Comparison of ENCODE assay signal across 27 cellular contexts in the genomic region with DNA sequence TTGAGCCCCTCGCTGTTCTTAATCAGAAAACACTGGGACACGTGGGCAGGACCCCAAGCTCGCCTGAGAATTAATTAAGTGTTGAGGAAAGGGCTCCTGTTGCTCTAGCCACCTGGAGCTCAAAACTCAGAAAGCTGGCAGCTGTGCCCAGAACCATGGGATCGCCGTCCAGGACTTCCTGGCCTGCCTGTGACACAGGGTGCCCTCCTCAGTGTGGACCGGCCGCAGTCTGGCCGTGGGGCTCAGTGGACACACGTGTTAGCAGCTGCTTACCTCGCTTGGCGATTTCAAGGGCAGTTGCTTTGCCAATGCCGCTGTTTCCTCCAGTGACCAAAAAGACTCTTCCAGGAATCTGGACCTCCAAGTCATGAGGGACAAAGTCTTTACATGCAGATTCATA. TPM values are rescaled to one million over a fixed set of nuclear protein-coding genes. Genes with fewer than 3 reads are reported as not detected.
"Had no signal": no experiment of that assay in that cellular context is flagged by ENCODE, and none has a peak within 500 bp of the region (broad histone marks: within the 10 kb centered on the region; RNA-seq: fewer than 3 reads in every experiment).

No MANE protein-coding gene starts in this region.

- H3K27me3 ChIP-seq: esophagus muscularis mucosa, gastrocnemius medialis, heart right ventricle, right lobe of liver, spleen, stomach, transverse colon had no signal

- H3K4me3 ChIP-seq: esophagus muscularis mucosa, gastrocnemius medialis, heart right ventricle, lower lobe of right lung, psoas muscle, right lobe of liver, spleen, stomach, thoracic aorta, transverse colon had no signal

- H3K9me3 Mint-ChIP-seq: dendritic cell treated with granulocyte-macrophage colony-stimulating factor and Interleukin-4, amounts not matched to agents 40 ng/mL and 50 ng/mL, for 4 days; effector memory CD8-positive, alpha-beta T cell; memory B cell; mesothelial cell of epicardium; natural killer cell treated with Interleukin-12 subunit alpha and Interleukin-12 subunit beta and Interleukin-15 and Interleukin-18, amount 100 ng/mL, for 72 hours had no signal

- H3K36me3 Mint-ChIP-seq: mesothelial cell of epicardium; natural killer cell treated with Interleukin-12 subunit alpha and Interleukin-12 subunit beta and Interleukin-15 and Interleukin-18, amount 100 ng/mL, for 72 hours had no signal

- H3K27ac ChIP-seq: epithelial cell of prostate, esophagus muscularis mucosa, heart right ventricle, lower lobe of right lung, psoas muscle, right lobe of liver, spleen, stomach, transverse colon had no signal

- H3K27ac Mint-ChIP-seq: dendritic cell treated with granulocyte-macrophage colony-stimulating factor and Interleukin-4, amounts not matched to agents 40 ng/mL and 50 ng/mL, for 4 days; memory B cell; mesothelial cell of epicardium had no signal

- ATAC-seq: effector memory CD8-positive, alpha-beta T cell; gastrocnemius medialis; heart right ventricle; left lobe of liver; lower lobe of right lung; natural killer cell treated with Interleukin-12 subunit alpha and Interleukin-12 subunit beta and Interleukin-15 and Interleukin-18, amount 100 ng/mL, for 72 hours; psoas muscle; right lobe of liver had no signal

- H3K9me3 ChIP-seq: esophagus muscularis mucosa, gastrocnemius medialis, heart right ventricle, lower lobe of right lung, psoas muscle, right lobe of liver, spleen, stomach, thoracic aorta, transverse colon had no signal

- DNase-seq: effector memory CD8-positive, alpha-beta T cell; gastrocnemius medialis; heart right ventricle; islet precursor cell; lower lobe of right lung; psoas muscle; retina; right lobe of liver; spleen; stimulated activated CD4-positive, alpha-beta T cell treated with anti-CD3 and anti-CD28 coated beads, Interleukin-2, amount 100 ng/mL, for 24 hours; stimulated activated CD4-positive, alpha-beta T cell treated with anti-CD3 and anti-CD28 coated beads, Interleukin-4, amount 100 ng/mL, for 4 hours; stimulated activated naive CD4-positive, alpha-beta T cell; stomach; substantia nigra; transverse colon had no signal

- H3K36me3 ChIP-seq: right lobe of liver, thoracic aorta, transverse colon had no signal

- H3K27me3 Mint-ChIP-seq: effector memory CD8-positive, alpha-beta T cell; memory B cell had no signal

- H3K4me3 Mint-ChIP-seq: dendritic cell treated with granulocyte-macrophage colony-stimulating factor and Interleukin-4, amounts not matched to agents 40 ng/mL and 50 ng/mL, for 4 days; effector memory CD8-positive, alpha-beta T cell; memory B cell; mesothelial cell of epicardium; natural killer cell treated with Interleukin-12 subunit alpha and Interleukin-12 subunit beta and Interleukin-15 and Interleukin-18, amount 100 ng/mL, for 72 hours had no signal

RNA-seq across cellular contexts. Expression of gene TMEM272, which starts 45.7 kb away (rescaled TPM):
- total RNA-seq: esophagus muscularis mucosa; fibroblast of villous mesenchyme; myocyte; natural killer cell treated with Interleukin-12 subunit alpha and Interleukin-12 subunit beta and Interleukin-15 and Interleukin-18, amount 100 ng/mL, for 72 hours; skeletal muscle tissue; thoracic aorta; transverse colon; ureter had no signal
